Comparison of ENCODE assay signal across 23 cellular contexts in the genomic region with DNA sequence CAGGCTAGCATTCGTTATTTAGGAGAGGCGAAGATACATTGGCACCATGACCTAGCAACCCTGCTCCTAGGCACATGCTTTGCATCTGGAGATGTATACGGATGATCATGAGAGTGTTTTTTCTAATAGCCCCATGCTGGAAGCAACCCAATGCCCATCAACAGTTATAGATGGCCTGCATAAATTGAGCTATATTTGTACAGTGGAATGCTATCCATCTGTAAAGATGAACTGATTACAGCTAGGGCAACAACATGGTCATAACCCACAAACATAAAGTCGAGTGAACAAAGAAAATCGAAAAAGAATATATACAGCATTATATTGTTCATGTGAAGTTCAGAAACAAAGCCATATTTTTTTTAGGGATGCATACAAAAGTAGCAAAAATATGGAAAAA. TPM values are rescaled to one million over a fixed set of nuclear protein-coding genes. Genes with fewer than 3 reads are reported as not detected.
"Had no signal": no experiment of that assay in that cellular context is flagged by ENCODE, and none has a peak within 500 bp of the region (broad histone marks: within the 10 kb centered on the region; RNA-seq: fewer than 3 reads in every experiment).

No MANE protein-coding gene starts in this region.

- H3K36me3 ChIP-seq: esophagus squamous epithelium, heart left ventricle, neutrophil, ovary, right atrium auricular region, sigmoid colon, stomach, thoracic aorta had no signal

- H3K4me1 ChIP-seq: right atrium auricular region had no signal

- H3K9me3 ChIP-seq: esophagus squamous epithelium, heart left ventricle, mucosa of descending colon, neutrophil, ovary, right atrium auricular region, sigmoid colon, stomach, thoracic aorta had no signal

- H3K4me3 ChIP-seq: esophagus squamous epithelium, heart left ventricle, mucosa of descending colon, ovary, right atrium auricular region, sigmoid colon, skin epidermis, stomach, thoracic aorta had no signal

- DNase-seq: esophagus squamous epithelium; foreskin melanocyte; heart left ventricle; hippocampal formation; kidney glomerular epithelial cell; mucosa of descending colon; naive thymus-derived CD8-positive, alpha-beta T cell; ovary; sigmoid colon; stimulated activated CD4-positive, alpha-beta T cell treated with anti-CD3 and anti-CD28 coated beads, Interleukin-2, amount 100 ng/mL, for 24 hours; stimulated activated CD4-positive, alpha-beta T cell treated with anti-CD3 and anti-CD28 coated beads, Interleukin-4, amount 100 ng/mL, for 4 hours; stimulated activated naive CD4-positive, alpha-beta T cell; stomach; substantia nigra; trophoblast cell had no signal

- H3K27ac ChIP-seq: esophagus squamous epithelium, heart left ventricle, neutrophil, ovary, right atrium auricular region, sigmoid colon, stomach, thoracic aorta had no signal

- ATAC-seq: heart left ventricle; mucosa of descending colon; naive thymus-derived CD8-positive, alpha-beta T cell had no signal

- H3K27me3 ChIP-seq: esophagus squamous epithelium, heart left ventricle, neutrophil, ovary, right atrium auricular region, sigmoid colon, stomach had no signal

RNA-seq across cellular contexts. Expression of gene CHRNA1, which starts 20.6 kb away (rescaled TPM):
- total RNA-seq: epithelial cell of proximal tubule; esophagus squamous epithelium; naive thymus-derived CD8-positive, alpha-beta T cell; posterior vena cava; sigmoid colon; stomach had no signal
- polyA plus RNA-seq: naive thymus-derived CD8-positive, alpha-beta T cell; neural cell; urinary bladder had no signal
